ENCODE assay signal across 37 cellular contexts in the genomic region with DNA sequence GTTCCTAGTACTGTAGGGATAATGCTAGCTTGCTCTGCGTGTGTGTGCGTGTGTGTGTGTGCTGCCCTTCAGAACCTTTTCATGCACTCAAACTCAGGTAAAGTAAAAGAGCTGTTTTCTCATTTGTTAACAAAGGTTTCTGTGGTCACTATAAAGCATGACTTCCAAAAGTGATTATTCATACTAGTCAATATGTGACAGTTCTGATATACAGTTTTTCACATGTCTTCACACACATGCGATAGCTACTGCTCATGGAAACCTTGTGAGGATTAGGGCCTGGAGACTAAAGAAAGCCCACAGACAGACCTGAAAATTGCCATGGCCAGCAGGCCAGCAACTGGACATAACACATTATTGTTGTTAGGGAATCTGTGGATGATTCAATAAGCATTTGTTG.
"Had no signal": no experiment of that assay in that cellular context is flagged by ENCODE, and none has a peak within 500 bp of the region (broad histone marks: within the 10 kb centered on the region; RNA-seq: fewer than 3 reads in every experiment).

No MANE protein-coding gene starts in this region.

- H3K27me3 ChIP-seq: ascending aorta, cardiac muscle cell, colonic mucosa had no signal

- FAIRE-seq: bronchial epithelial cell, TTC549 had no signal

- H3K27ac ChIP-seq: ascending aorta, cardiac muscle cell, colonic mucosa, VCaP had no signal

- H3K36me3 Mint-ChIP-seq: activated CD4-positive, alpha-beta memory T cell treated with anti-CD3 and anti-CD28 coated beads for 36 hours; activated naive CD4-positive, alpha-beta T cell treated with anti-CD3 and anti-CD28 coated beads, Interleukin-2, amount 10 ng/mL, durations not matched to agents 7 days and 5 days; brain had no signal

- H3K4me3 ChIP-seq: ascending aorta, cardiac muscle cell, colonic mucosa had no signal

- DNase-seq: activated B cell treated with CpG ODN at 0.5 μM for 24 hours; activated CD4-positive, alpha-beta memory T cell treated with anti-CD3 and anti-CD28 coated beads for 36 hours; activated CD4-positive, alpha-beta T cell treated with anti-CD3 and anti-CD28 coated beads for 4 hours; activated CD4-positive, alpha-beta T cell treated with anti-CD3 and anti-CD28 coated beads, Interleukin-2, amount 10 ng/mL, durations not matched to agents 24 days and 14 days; activated CD4-positive, alpha-beta T cell treated with anti-CD3 and anti-CD28 coated beads, Interleukin-2, amount 50 U/mL, for 1 hour; activated CD4-positive, alpha-beta T cell treated with anti-CD3 and anti-CD28 coated beads, Interleukin-2, amount 50 U/mL, for 4 hours; activated CD4-positive, CD25-positive, alpha-beta regulatory T cell treated with anti-CD3 and anti-CD28 coated beads, Interleukin-2, amount 50 U/mL, for 72 hours; activated CD8-positive, alpha-beta memory T cell treated with anti-CD3 and anti-CD28 coated beads, Interleukin-2, amount 50 U/mL, for 4 hours; activated CD8-positive, alpha-beta T cell treated with anti-CD3 and anti-CD28 coated beads for 36 hours; activated effector memory CD4-positive, alpha-beta T cell treated with Interleukin-2 at 50 U/mL for 16 hours; activated gamma-delta T cell; activated naive CD4-positive, alpha-beta T cell treated with anti-CD3 and anti-CD28 coated beads, Interleukin-2, amount 10 ng/mL, durations not matched to agents 7 days and 5 days; activated naive CD4-positive, alpha-beta T cell treated with Interleukin-2 at 50 U/mL for 16 hours; activated naive CD8-positive, alpha-beta T cell treated with anti-CD3 and anti-CD28 coated beads, Interleukin-2, amount 10 ng/mL, durations not matched to agents 7 days and 5 days; activated naive CD8-positive, alpha-beta T cell treated with anti-CD3 and anti-CD28 coated beads, Interleukin-2, amount 50 U/mL, for 24 hours; activated T-cell treated with anti-CD3 and anti-CD28 coated beads for 4 hours; activated T-cell treated with anti-CD3 and anti-CD28 coated beads, Interleukin-2, amount 50 U/mL, for 1 hour; activated T-cell treated with anti-CD3 and anti-CD28 coated beads, Interleukin-2, amount 50 U/mL, for 4 hours; activated T-cell treated with anti-CD3 and anti-CD28 coated beads, Interleukin-2, amount 50 U/mL, for 72 hours; amygdala; anterior cingulate cortex; caudate nucleus; cerebellar nuclear complex; colonic mucosa; T-helper 17 cell; T-helper 9 cell had no signal

- H3K27me3 Mint-ChIP-seq: activated B cell treated with CpG ODN at 0.5 μM for 24 hours; activated CD4-positive, alpha-beta memory T cell treated with anti-CD3 and anti-CD28 coated beads for 36 hours; activated CD4-positive, alpha-beta T cell treated with anti-CD3 and anti-CD28 coated beads, Interleukin-2, amount 10 ng/mL, durations not matched to agents 24 days and 14 days; activated CD8-positive, alpha-beta T cell treated with anti-CD3 and anti-CD28 coated beads for 36 hours; activated naive CD4-positive, alpha-beta T cell treated with anti-CD3 and anti-CD28 coated beads, Interleukin-2, amount 10 ng/mL, durations not matched to agents 7 days and 5 days; activated naive CD4-positive, alpha-beta T cell treated with anti-CD3 and anti-CD28 coated beads, Interleukin-2, amount 50 U/mL, for 24 hours; activated naive CD8-positive, alpha-beta T cell; activated naive CD8-positive, alpha-beta T cell treated with anti-CD3 and anti-CD28 coated beads, Interleukin-2, amount 50 U/mL, for 24 hours; brain; central memory CD8-positive, alpha-beta T cell; T-helper 17 cell had no signal

- H3K4me3 Mint-ChIP-seq: activated B cell treated with CpG ODN at 0.5 μM for 24 hours; activated CD4-positive, alpha-beta memory T cell treated with anti-CD3 and anti-CD28 coated beads for 36 hours; activated CD4-positive, alpha-beta T cell treated with anti-CD3 and anti-CD28 coated beads, Interleukin-2, amount 10 ng/mL, durations not matched to agents 24 days and 14 days; activated CD8-positive, alpha-beta T cell treated with anti-CD3 and anti-CD28 coated beads for 36 hours; activated naive CD4-positive, alpha-beta T cell treated with anti-CD3 and anti-CD28 coated beads, Interleukin-2, amount 10 ng/mL, durations not matched to agents 7 days and 5 days; activated naive CD4-positive, alpha-beta T cell treated with anti-CD3 and anti-CD28 coated beads, Interleukin-2, amount 50 U/mL, for 24 hours; activated naive CD8-positive, alpha-beta T cell; activated naive CD8-positive, alpha-beta T cell treated with anti-CD3 and anti-CD28 coated beads, Interleukin-2, amount 10 ng/mL, durations not matched to agents 7 days and 5 days; activated naive CD8-positive, alpha-beta T cell treated with anti-CD3 and anti-CD28 coated beads, Interleukin-2, amount 50 U/mL, for 24 hours; activated T-cell treated with anti-CD3 and anti-CD28 coated beads, Interleukin-2, amount 50 U/mL, for 4 hours; activated T-cell treated with anti-CD3 and anti-CD28 coated beads, Interleukin-2, amount 50 U/mL, for 72 hours; activated T-helper 1 cell treated with anti-CD3 and anti-CD28 coated beads, Interleukin-12 subunit alpha, Interleukin-12 subunit beta, Interleukin-2, Interleukin-4 antibody, amounts not matched to agents 30 ng/mL and 10 ng/mL and 1 ng/mL, durations not matched to agents 14 hours and 24 hours and 36 hours; brain; central memory CD8-positive, alpha-beta T cell; T-helper 17 cell had no signal

- ATAC-seq: activated CD8-positive, alpha-beta T cell treated with anti-CD3 and anti-CD28 coated beads for 36 hours; activated naive CD8-positive, alpha-beta T cell treated with anti-CD3 and anti-CD28 coated beads, Interleukin-2, amount 50 U/mL, for 24 hours; activated T-cell treated with anti-CD3 and anti-CD28 coated beads, Interleukin-2, amount 50 U/mL, for 4 hours; activated T-cell treated with anti-CD3 and anti-CD28 coated beads, Interleukin-2, amount 50 U/mL, for 72 hours; T-helper 17 cell had no signal

- H3K4me1 ChIP-seq: ascending aorta, colonic mucosa had no signal

- H3K27ac Mint-ChIP-seq: activated B cell treated with CpG ODN at 0.5 μM for 24 hours; activated CD4-positive, alpha-beta memory T cell treated with anti-CD3 and anti-CD28 coated beads for 36 hours; activated CD4-positive, alpha-beta T cell treated with anti-CD3 and anti-CD28 coated beads, Interleukin-2, amount 10 ng/mL, durations not matched to agents 24 days and 14 days; activated CD8-positive, alpha-beta T cell treated with anti-CD3 and anti-CD28 coated beads for 36 hours; activated naive CD4-positive, alpha-beta T cell treated with anti-CD3 and anti-CD28 coated beads, Interleukin-2, amount 10 ng/mL, durations not matched to agents 7 days and 5 days; activated naive CD4-positive, alpha-beta T cell treated with anti-CD3 and anti-CD28 coated beads, Interleukin-2, amount 50 U/mL, for 24 hours; activated naive CD8-positive, alpha-beta T cell; activated naive CD8-positive, alpha-beta T cell treated with anti-CD3 and anti-CD28 coated beads, Interleukin-2, amount 10 ng/mL, durations not matched to agents 7 days and 5 days; activated naive CD8-positive, alpha-beta T cell treated with anti-CD3 and anti-CD28 coated beads, Interleukin-2, amount 50 U/mL, for 24 hours; activated T-cell treated with anti-CD3 and anti-CD28 coated beads, Interleukin-2, amount 50 U/mL, for 72 hours; activated T-helper 1 cell treated with anti-CD3 and anti-CD28 coated beads, Interleukin-12 subunit alpha, Interleukin-12 subunit beta, Interleukin-2, Interleukin-4 antibody, amounts not matched to agents 30 ng/mL and 10 ng/mL and 1 ng/mL, durations not matched to agents 14 hours and 24 hours and 36 hours; activated T-helper 2 cell treated with anti-CD3 and anti-CD28 coated beads, Interferon-gamma antibody, Interleukin-2, Interleukin-4, amounts not matched to agents 10 μg/mL and 5 μg/mL and 100 μg/mL, durations not matched to agents 14 hours and 24 hours and 36 hours; brain; T-helper 17 cell had no signal

- H3K4me1 Mint-ChIP-seq: activated CD4-positive, alpha-beta T cell treated with anti-CD3 and anti-CD28 coated beads, Interleukin-2, amount 10 ng/mL, durations not matched to agents 24 days and 14 days; activated naive CD4-positive, alpha-beta T cell treated with anti-CD3 and anti-CD28 coated beads, Interleukin-2, amount 10 ng/mL, durations not matched to agents 7 days and 5 days; activated naive CD4-positive, alpha-beta T cell treated with anti-CD3 and anti-CD28 coated beads, Interleukin-2, amount 50 U/mL, for 24 hours; activated naive CD8-positive, alpha-beta T cell treated with anti-CD3 and anti-CD28 coated beads, Interleukin-2, amount 10 ng/mL, durations not matched to agents 7 days and 5 days; activated naive CD8-positive, alpha-beta T cell treated with anti-CD3 and anti-CD28 coated beads, Interleukin-2, amount 50 U/mL, for 24 hours; brain; central memory CD8-positive, alpha-beta T cell; T-helper 17 cell had no signal

- H3K36me3 ChIP-seq: ascending aorta, cardiac muscle cell, colonic mucosa had no signal

- H3K9me3 Mint-ChIP-seq: activated B cell treated with CpG ODN at 0.5 μM for 24 hours; activated naive CD4-positive, alpha-beta T cell treated with anti-CD3 and anti-CD28 coated beads, Interleukin-2, amount 10 ng/mL, durations not matched to agents 7 days and 5 days; activated naive CD4-positive, alpha-beta T cell treated with anti-CD3 and anti-CD28 coated beads, Interleukin-2, amount 50 U/mL, for 24 hours; activated naive CD8-positive, alpha-beta T cell treated with anti-CD3 and anti-CD28 coated beads, Interleukin-2, amount 50 U/mL, for 24 hours; activated T-cell treated with anti-CD3 and anti-CD28 coated beads, Interleukin-2, amount 50 U/mL, for 4 hours; activated T-cell treated with anti-CD3 and anti-CD28 coated beads, Interleukin-2, amount 50 U/mL, for 72 hours; activated T-helper 1 cell treated with anti-CD3 and anti-CD28 coated beads, Interleukin-12 subunit alpha, Interleukin-12 subunit beta, Interleukin-2, Interleukin-4 antibody, amounts not matched to agents 30 ng/mL and 10 ng/mL and 1 ng/mL, durations not matched to agents 14 hours and 24 hours and 36 hours; central memory CD8-positive, alpha-beta T cell had no signal

- H3K9me3 ChIP-seq: ascending aorta, colonic mucosa had no signal
